In genomic region chr7:4904346-4904745, GRCh38 we compare ENCODE assay signal across 28 cellular contexts. TPM values are rescaled to one million over a fixed set of nuclear protein-coding genes. Genes with fewer than 3 reads are reported as not detected.
DNase-seq lines count a peak whose midpoint lies in the region; ATAC-seq, FAIRE-seq and TF ChIP-seq lines count a peak whose summit lies in the region.
"Had no signal": no experiment of that assay in that cellular context is flagged by ENCODE, and none has a peak within 500 bp of the region (broad histone marks: within the 10 kb centered on the region; RNA-seq: fewer than 3 reads in every experiment).

No MANE protein-coding gene starts in this region.

- H3K4me2 ChIP-seq in BLaER1 treated with 17β-estradiol and CSF1 and Interleukin-3, amounts not matched to agents 10 nM and 100 nM = peak overlapping the region in 8 of 11 experiments; percentile 60 to 81 (median 72); a peak in 8 of 22 replicates
- no peak overlapping the region for H3K4me2 ChIP-seq in K562 (ENCODE audit: insufficient read depth, low read length)

- no peaks in the 10 kb centered on the region for H3K36me3 ChIP-seq in BLaER1 treated with 17β-estradiol and CSF1 and Interleukin-3, amounts not matched to agents 10 nM and 100 nM
- H3K36me3 ChIP-seq in K562 (ENCODE audit: control insufficient read depth, insufficient read depth, low read length) (no peaks in the 10 kb centered on the region), endodermal cell (ENCODE audit: control insufficient read depth, insufficient read depth, low read length) (no peaks in the 10 kb centered on the region)
- H3K36me3 ChIP-seq: BE2C had no signal

- no peaks in the 10 kb centered on the region; a peak in 1 of 22 replicates for H4K20me1 ChIP-seq in BLaER1 treated with 17β-estradiol and CSF1 and Interleukin-3, amounts not matched to agents 10 nM and 100 nM
- no peaks in the 10 kb centered on the region for H4K20me1 ChIP-seq in K562 (replicated peaks; ENCODE audit: control insufficient read depth, insufficient read depth, low read length)

- H3K36me3 Mint-ChIP-seq in endodermal cell (ENCODE audit: low read depth) = no peaks in the 10 kb centered on the region
- H3K36me3 Mint-ChIP-seq: CD14-positive monocyte; CD4-positive, alpha-beta memory T cell; CD4-positive, CD25-positive, alpha-beta regulatory T cell; CD8-positive, alpha-beta memory T cell had no signal

- no peak for ATAC-seq in K562

- TF ChIP-seq CTCF in K562 (IDR thresholded peaks at IDR 0.05 in 2 of 3, conservative IDR thresholded peaks at IDR 0.05 in 1 of 3; ENCODE audit: insufficient read depth in 2 of 3, low read depth in 1 of 3, low read length in 3 of 3) (no peak), endodermal cell (conservative IDR thresholded peaks at IDR 0.05) (no peak)

- FAIRE-seq in K562 (lab: Jason Lieb, UNC) = no peak
- FAIRE-seq in urothelium cell line (lab: Jason Lieb, UNC) = peak; percentile 93
- FAIRE-seq: A204.1, GM12891, GM19239 had no signal

- H3K27ac ChIP-seq in BLaER1 treated with 17β-estradiol and CSF1 and Interleukin-3, amounts not matched to agents 10 nM and 100 nM = peak overlapping the region in 6 of 11 experiments; percentile 5 to 74 (median 58); a peak in 8 of 22 replicates
- H3K27ac ChIP-seq in K562 (ENCODE audit: extremely low read depth, low read depth, low read length) = no peak overlapping the region
- H3K27ac ChIP-seq in endodermal cell (ENCODE audit: low read depth, low read length) = no peak overlapping the region

- intact Hi-C loops in K562 (cut with micrococcal nuclease) = no loop called here

- POLR2A ChIA-PET in K562 (lab: Yijun Ruan, JAX) = interaction anchor here (0.9 kb wide), 1 partner anchor 13 kb away, joined by 3 read pairs; no protein-coding TSS in a partner anchor

- in situ Hi-C loops in K562 (cut with MboI) = no loop called here

- H3K9me3 ChIP-seq in BLaER1 treated with 17β-estradiol and CSF1 and Interleukin-3, amounts not matched to agents 10 nM and 100 nM (replicated peaks in 1 of 11) = peaks cover 0 to 17% (median 9%) of the 10 kb centered on the region in 11 experiments; a peak in 12 of 22 replicates
- H3K9me3 ChIP-seq in K562 (replicated peaks; ENCODE audit: control insufficient read depth, insufficient read depth, low read depth, low read length) (no peaks in the 10 kb centered on the region), endodermal cell (ENCODE audit: control insufficient read depth, low read length) (peaks cover 6% of the 10 kb centered on the region)
- H3K9me3 ChIP-seq: BE2C had no signal

- no TSS peak for BruUV-seq in K562 (replicated peaks; lab: Mats Ljungman, UMichigan)

- no peak for TF ChIP-seq EP300 in K562 (IDR thresholded peaks at IDR 0.05; ENCODE audit: low read length)

- no peaks in the 10 kb centered on the region for H3K4me1 Mint-ChIP-seq in endodermal cell
- H3K4me1 Mint-ChIP-seq: CD14-positive monocyte; CD4-positive, alpha-beta memory T cell; CD4-positive, CD25-positive, alpha-beta regulatory T cell; CD8-positive, alpha-beta memory T cell had no signal

- peaks cover 6 to 40% (median 29%) of the 10 kb centered on the region in 10 experiments; a peak in 18 of 20 replicates for H3K4me1 ChIP-seq in BLaER1 treated with 17β-estradiol and CSF1 and Interleukin-3, amounts not matched to agents 10 nM and 100 nM
- H3K4me1 ChIP-seq in K562 (replicated peaks in 1 of 2; ENCODE audit: control insufficient read depth in 2 of 2, insufficient read depth in 2 of 2, low read length in 2 of 2) (no peaks in the 10 kb centered on the region; a peak in 2 of 5 replicates), endodermal cell (ENCODE audit: control insufficient read depth, insufficient read depth, low read length) (no peaks in the 10 kb centered on the region)
- H3K4me1 ChIP-seq: BE2C had no signal

- H3K27me3 ChIP-seq in BLaER1 treated with 17β-estradiol and CSF1 and Interleukin-3, amounts not matched to agents 10 nM and 100 nM = no peaks in the 10 kb centered on the region
- H3K27me3 ChIP-seq in K562 (ENCODE audit: control insufficient read depth in 2 of 2, insufficient read depth in 2 of 2, low read length in 2 of 2) (peaks cover 12 to 50% of the 10 kb centered on the region in 2 experiments; a peak in 4 of 5 replicates), endodermal cell (ENCODE audit: control insufficient read depth, insufficient read depth, low read length, poor library complexity, severe bottlenecking) (peaks cover 11% of the 10 kb centered on the region)

- no peak overlapping the region for H2AFZ ChIP-seq in K562 (ENCODE audit: low read depth, low read length)

- no peak overlapping the region for H3K4me3 Mint-ChIP-seq in endodermal cell
- H3K4me3 Mint-ChIP-seq: CD14-positive monocyte; CD4-positive, CD25-positive, alpha-beta regulatory T cell; CD8-positive, alpha-beta memory T cell had no signal

- no peak overlapping the region for H3K27ac Mint-ChIP-seq in endodermal cell
- H3K27ac Mint-ChIP-seq: CD4-positive, alpha-beta memory T cell; CD4-positive, CD25-positive, alpha-beta regulatory T cell had no signal

- CTCF ChIA-PET in K562 (lab: Yijun Ruan, JAX; ENCODE audit: low intra/inter-chr PET ratio) = no interaction called here

- no peak for TF ChIP-seq POLR2A in K562 (conservative IDR thresholded peaks at IDR 0.05)

- H3K27me3 Mint-ChIP-seq in endodermal cell (ENCODE audit: insufficient read depth) = peaks cover 19% of the 10 kb centered on the region

- no peaks in the 10 kb centered on the region for H3K79me2 ChIP-seq in K562 (ENCODE audit: control insufficient read depth, insufficient read depth, low read length)

- no peak overlapping the region for H3K4me3 ChIP-seq in BLaER1 treated with 17β-estradiol and CSF1 and Interleukin-3, amounts not matched to agents 10 nM and 100 nM
- H3K4me3 ChIP-seq in K562 = no peak overlapping the region
- H3K4me3 ChIP-seq in endodermal cell (ENCODE audit: low read length) = no peak overlapping the region

- peaks cover 9% of the 10 kb centered on the region for H3K9me3 Mint-ChIP-seq in endodermal cell
- H3K9me3 Mint-ChIP-seq: CD4-positive, alpha-beta memory T cell had no signal

- H3K9me1 ChIP-seq in K562 (ENCODE audit: control insufficient read depth, insufficient read depth, low read length) = no peaks in the 10 kb centered on the region

- no peak overlapping the region for H3K9ac ChIP-seq in BLaER1 treated with 17β-estradiol and CSF1 and Interleukin-3, amounts not matched to agents 10 nM and 100 nM
- H3K9ac ChIP-seq in K562 (ENCODE audit: insufficient read depth in 1 of 2, low read depth in 2 of 2, low read length in 2 of 2) = no peak overlapping the region
- H3K9ac ChIP-seq in endodermal cell (ENCODE audit: extremely low read depth, low read length, poor library complexity, severe bottlenecking) = no peak overlapping the region

- TF ChIP-seq RAD21 in K562 (CRISPR knock-in tag; conservative IDR thresholded peaks at IDR 0.05 in 1 of 2, IDR thresholded peaks at IDR 0.05 in 1 of 2) = no peak

- no peak for DNase-seq in K562 (ENCODE audit: extremely low read depth in 1 of 4, low spot score in 3 of 4)
- no peak for DNase-seq in urothelium cell line (ENCODE audit: low spot score)
- no peak for DNase-seq in UCSD-AML1 (lab: John Stamatoyannopoulos, UW; ENCODE audit: unreplicated experiment)
- DNase-seq in endodermal cell = no peak
- DNase-seq in activated T-cell treated with anti-CD3 and anti-CD28 coated beads, Interleukin-2, amount 50 U/mL, for 1 hour = no peak
- DNase-seq: 8988T; ACHN; BE2C; C1 segment of cervical spinal cord; CD4-positive, alpha-beta memory T cell; CD4-positive, CD25-positive, alpha-beta regulatory T cell; CD8-positive, alpha-beta memory T cell; COR-L47; DMS 273 treated with DMSO at 0.1 percent for 48 hours; DMS153; DMS79; DND-41; EL; GDM1 had no signal

RNA-seq across cellular contexts. Expression of gene RADIL, which starts 20.8 kb away (rescaled TPM):
- 6.8 and 17.5 TPM in 2 replicates for total RNA-seq in K562 (2011; cell fraction: chromatin; rRNA removed; ENCODE audit: low replicate concordance)
- total RNA-seq in K562 (2011; cell fraction: nucleolus; rRNA removed) = 12.3 and 13.3 TPM in 2 replicates
- 6.7 and 8.8 TPM in 2 replicates for total RNA-seq in K562 (2011; cell fraction: nucleoplasm; rRNA removed)
- total RNA-seq in K562 (2014; rRNA removed) (4.6 and 4.8 TPM in 2 replicates), K562 (2014; rRNA removed; fragmentation: Illumina TruSeq; extraction: Trizol) (0.25 and 0.48 TPM in 2 replicates), K562 (2015; rRNA removed; fragmentation: Illumina TruSeq; extraction: Trizol) (0.91 and 1.4 TPM in 2 replicates), K562 (2021) (8.1 and 8.6 TPM in 2 replicates), endodermal cell (10 to 100 TPM; 34.9 to 47.6 TPM)
- polyA plus RNA-seq in K562 (2011; rRNA removed) (2.4 and 2.7 TPM in 2 replicates), K562 (2014; fragmentation: Illumina TruSeq; extraction: Trizol) (1.4 and 2.2 TPM in 2 replicates), K562 (2014; fragmentation: Nextera tagmentation; extraction: Ambion mirVana) (under 1 TPM in 1 of 2 experiments, not detected in 1; 0.06 TPM), K562 (2014; rRNA removed) (4.2 and 5.4 TPM in 2 replicates)
- polyA plus RNA-seq in K562 (2011; cell fraction: cytosol; rRNA removed) = 3.6 and 9.7 TPM in 2 replicates
- 4.8 and 9.7 TPM in 2 replicates for polyA plus RNA-seq in K562 (2011; cell fraction: nucleus; rRNA removed)
- polyA plus RNA-seq in K562 (2012) = 2.4 and 5.2 TPM in 2 replicates
- 1.0 and 3.2 TPM in 2 replicates for polyA minus RNA-seq in K562 (2011; rRNA and poly(A)+ RNA removed)
- polyA minus RNA-seq in K562 (2011; cell fraction: cytosol; rRNA and poly(A)+ RNA removed) = 2.8 and 4.6 TPM in 2 replicates
- 3.5 and 5.3 TPM in 2 replicates for polyA minus RNA-seq in K562 (2011; cell fraction: nucleus; rRNA and poly(A)+ RNA removed)
- polyA plus RNA-seq in endodermal cell (2013, experiment 1 of 2) = 15.4 TPM
- polyA plus RNA-seq in endodermal cell (2013, experiment 2 of 2) = 17.9 TPM
- total RNA-seq: CD4-positive, alpha-beta memory T cell; CD4-positive, CD25-positive, alpha-beta regulatory T cell had no signal
- polyA plus RNA-seq: CD14-positive monocyte; CD4-positive, alpha-beta memory T cell; CD4-positive, CD25-positive, alpha-beta regulatory T cell; CD8-positive, alpha-beta memory T cell had no signal

RNA-seq across cellular contexts. Expression of gene PAPOLB, which starts 42.5 kb away (rescaled TPM):
- total RNA-seq in K562 (2011; cell fraction: chromatin; rRNA removed; ENCODE audit: low replicate concordance) = 2.8 and 9.8 TPM in 2 replicates
- 1.0 and 1.3 TPM in 2 replicates for total RNA-seq in K562 (2011; cell fraction: nucleolus; rRNA removed)
- total RNA-seq in K562 (2011; cell fraction: nucleoplasm; rRNA removed) = 2.3 and 2.8 TPM in 2 replicates
- total RNA-seq in K562 (2014; rRNA removed) (0.12 TPM in 1 of 2 replicates, not detected in the other), K562 (2014; rRNA removed; fragmentation: Illumina TruSeq; extraction: Trizol) (0.26 and 0.33 TPM in 2 replicates), K562 (2015; rRNA removed; fragmentation: Illumina TruSeq; extraction: Trizol) (0.23 and 0.29 TPM in 2 replicates), K562 (2021) (0.16 and 0.25 TPM in 2 replicates), endodermal cell (1 to 10 TPM; 1.2 to 1.8 TPM)
- polyA plus RNA-seq in K562 (2011; rRNA removed) (0.01 and 0.04 TPM in 2 replicates), K562 (2014; fragmentation: Illumina TruSeq; extraction: Trizol) (not detected in 2 replicates), K562 (2014; fragmentation: Nextera tagmentation; extraction: Ambion mirVana) (not detected), K562 (2014; rRNA removed) (0.05 TPM in 1 of 2 replicates, not detected in the other)
- polyA plus RNA-seq in K562 (2011; cell fraction: cytosol; rRNA removed) = not detected in 2 replicates
- polyA plus RNA-seq in K562 (2011; cell fraction: nucleus; rRNA removed) = 0.16 and 0.20 TPM in 2 replicates
- 0.03 TPM in 1 of 2 replicates, not detected in the other for polyA plus RNA-seq in K562 (2012)
- polyA minus RNA-seq in K562 (2011; rRNA and poly(A)+ RNA removed) = 0.81 and 0.99 TPM in 2 replicates
- polyA minus RNA-seq in K562 (2011; cell fraction: cytosol; rRNA and poly(A)+ RNA removed) = not detected in 2 replicates
- 0.94 and 1.6 TPM in 2 replicates for polyA minus RNA-seq in K562 (2011; cell fraction: nucleus; rRNA and poly(A)+ RNA removed)
- 0.11 TPM for polyA plus RNA-seq in endodermal cell (2013, experiment 1 of 2)
- 0.21 TPM for polyA plus RNA-seq in endodermal cell (2013, experiment 2 of 2)
- total RNA-seq: CD4-positive, alpha-beta memory T cell; CD4-positive, CD25-positive, alpha-beta regulatory T cell; CD8-positive, alpha-beta memory T cell; Daoy had no signal
- polyA plus RNA-seq: AG04450; CD14-positive monocyte; CD4-positive, alpha-beta memory T cell; CD4-positive, CD25-positive, alpha-beta regulatory T cell; CD8-positive, alpha-beta memory T cell had no signal

RNA-seq across cellular contexts. Expression of gene MMD2, which starts 54.6 kb away (rescaled TPM):
- total RNA-seq in K562 (2011; cell fraction: chromatin; rRNA removed; ENCODE audit: low replicate concordance) = not detected in 2 replicates
- not detected in 2 replicates for total RNA-seq in K562 (2011; cell fraction: nucleolus; rRNA removed)
- not detected in 2 replicates for total RNA-seq in K562 (2011; cell fraction: nucleoplasm; rRNA removed)
- total RNA-seq in K562 (2014; rRNA removed) (0.20 TPM in 1 of 2 replicates, not detected in the other), K562 (2014; rRNA removed; fragmentation: Illumina TruSeq; extraction: Trizol) (not detected in 2 replicates), K562 (2015; rRNA removed; fragmentation: Illumina TruSeq; extraction: Trizol) (not detected in 2 replicates), K562 (2021) (not detected in 2 replicates), endodermal cell (under 1 TPM in 1 of 2 donors, not detected in 1; 0.15 TPM)
- polyA plus RNA-seq in K562 (2011; rRNA removed) (not detected in 2 replicates), K562 (2014; fragmentation: Illumina TruSeq; extraction: Trizol) (not detected in 2 replicates), K562 (2014; fragmentation: Nextera tagmentation; extraction: Ambion mirVana) (not detected), K562 (2014; rRNA removed) (not detected in 2 replicates)
- not detected in 2 replicates for polyA plus RNA-seq in K562 (2011; cell fraction: cytosol; rRNA removed)
- not detected in 2 replicates for polyA plus RNA-seq in K562 (2011; cell fraction: nucleus; rRNA removed)
- polyA plus RNA-seq in K562 (2012) = not detected in 2 replicates
- polyA minus RNA-seq in K562 (2011; rRNA and poly(A)+ RNA removed) = not detected in 2 replicates
- not detected in 2 replicates for polyA minus RNA-seq in K562 (2011; cell fraction: cytosol; rRNA and poly(A)+ RNA removed)
- polyA minus RNA-seq in K562 (2011; cell fraction: nucleus; rRNA and poly(A)+ RNA removed) = not detected in 2 replicates
- polyA plus RNA-seq in endodermal cell (2013, experiment 1 of 2) = not detected
- not detected for polyA plus RNA-seq in endodermal cell (2013, experiment 2 of 2)
- total RNA-seq: A673; CD4-positive, alpha-beta memory T cell; CD4-positive, CD25-positive, alpha-beta regulatory T cell; CD8-positive, alpha-beta memory T cell; Daoy; G401 had no signal
- polyA plus RNA-seq: AG04450; CD14-positive monocyte; CD4-positive, alpha-beta memory T cell; CD4-positive, CD25-positive, alpha-beta regulatory T cell; CD8-positive, alpha-beta memory T cell had no signal

Comparison
In these comparisons a context has a peak if more than half of its experiments do, and no peak if none do; other contexts are left out.
1. H3K27ac ChIP-seq: peak in BLaER1 treated with 17β-estradiol and CSF1 and Interleukin-3, amounts not matched to agents 10 nM and 100 nM (6 of 11); none in K562 (single experiment) and endodermal cell (single experiment).